ENCODE assay signal across 27 cellular contexts in the genomic region with DNA sequence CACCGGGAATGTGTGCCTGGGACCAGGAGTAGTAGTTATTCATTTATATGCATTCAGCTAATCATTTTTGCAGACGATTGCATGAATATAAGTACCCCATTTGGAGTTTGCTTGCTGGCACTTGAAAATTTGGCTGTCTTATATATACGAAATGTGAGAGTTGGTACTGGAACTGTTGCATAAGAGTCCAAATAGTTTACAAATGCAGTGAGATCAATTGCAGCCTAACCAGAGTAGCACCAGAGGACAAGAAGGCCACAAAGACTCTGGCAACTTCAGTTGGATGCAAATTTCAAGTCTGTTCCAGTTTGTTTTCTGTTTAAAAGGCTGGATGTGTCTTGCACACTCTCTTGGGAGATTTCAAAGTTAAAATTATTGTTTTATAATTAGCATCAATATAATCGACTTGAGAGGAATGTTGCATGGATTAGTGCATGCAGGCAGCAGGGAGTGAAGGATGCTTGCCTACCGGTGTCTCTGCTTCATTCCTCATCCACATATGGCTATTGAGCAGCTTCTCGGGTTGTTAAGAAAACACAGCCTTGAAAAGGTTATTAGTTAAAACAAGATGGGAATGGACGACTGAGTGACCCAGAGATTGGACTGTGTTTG.
"Had no signal": no experiment of that assay in that cellular context is flagged by ENCODE, and none has a peak within 500 bp of the region (broad histone marks: within the 10 kb centered on the region; RNA-seq: fewer than 3 reads in every experiment).

No MANE protein-coding gene starts in this region.

- H3K36me3 Mint-ChIP-seq: activated CD8-positive, alpha-beta memory T cell treated with anti-CD3 and anti-CD28 coated beads, Interleukin-2, amount 10 ng/mL, durations not matched to agents 7 days and 5 days; activated naive CD4-positive, alpha-beta T cell treated with anti-CD3 and anti-CD28 coated beads, Interleukin-2, amount 50 U/mL, for 24 hours; natural killer cell treated with Interleukin-12 subunit alpha and Interleukin-12 subunit beta and Interleukin-15 and Interleukin-18, amount 100 ng/mL, for 72 hours had no signal

- H3K27ac Mint-ChIP-seq: activated B cell treated with CpG ODN at 0.5 μM for 24 hours; activated CD8-positive, alpha-beta memory T cell treated with anti-CD3 and anti-CD28 coated beads, Interleukin-2, amount 10 ng/mL, durations not matched to agents 7 days and 5 days; activated CD8-positive, alpha-beta T cell treated with anti-CD3 and anti-CD28 coated beads, Interleukin-2, amount 10 ng/mL, durations not matched to agents 7 days and 5 days; activated naive CD4-positive, alpha-beta T cell treated with anti-CD3 and anti-CD28 coated beads, Interleukin-2, amount 50 U/mL, for 24 hours; activated naive CD8-positive, alpha-beta T cell treated with anti-CD3 and anti-CD28 coated beads, Interleukin-2, amount 50 U/mL, for 24 hours; activated T-helper 2 cell treated with anti-CD3 and anti-CD28 coated beads, Interferon-gamma antibody, Interleukin-2, Interleukin-4, amounts not matched to agents 10 μg/mL and 5 μg/mL and 100 μg/mL, durations not matched to agents 14 hours and 24 hours and 36 hours; dendritic cell treated with granulocyte-macrophage colony-stimulating factor and Interleukin-4, amounts not matched to agents 40 ng/mL and 50 ng/mL, for 4 days; endodermal cell; natural killer cell treated with Interleukin-12 subunit alpha and Interleukin-12 subunit beta and Interleukin-15 and Interleukin-18, amount 100 ng/mL, for 72 hours; T-helper 2 cell treated with Interferon-gamma antibody and Interleukin-4, amounts not matched to agents 5 μg/mL and 100 μg/mL, for 36 hours had no signal

- FAIRE-seq: bronchial epithelial cell had no signal

- ATAC-seq: activated CD8-positive, alpha-beta memory T cell treated with anti-CD3 and anti-CD28 coated beads, Interleukin-2, amount 10 ng/mL, durations not matched to agents 7 days and 5 days; activated CD8-positive, alpha-beta T cell treated with anti-CD3 and anti-CD28 coated beads, Interleukin-2, amount 10 ng/mL, durations not matched to agents 7 days and 5 days; activated naive CD8-positive, alpha-beta T cell treated with anti-CD3 and anti-CD28 coated beads, Interleukin-2, amount 50 U/mL, for 24 hours; mucosa of descending colon; natural killer cell treated with Interleukin-12 subunit alpha and Interleukin-12 subunit beta and Interleukin-15 and Interleukin-18, amount 100 ng/mL, for 72 hours; right cardiac atrium had no signal

- H3K27ac ChIP-seq: esophagus muscularis mucosa, left ventricle myocardium inferior, thoracic aorta, upper lobe of left lung, vagina had no signal

- DNase-seq: activated B cell treated with CpG ODN at 0.5 μM for 24 hours; activated CD8-positive, alpha-beta memory T cell treated with anti-CD3 and anti-CD28 coated beads, Interleukin-2, amount 10 ng/mL, durations not matched to agents 7 days and 5 days; activated CD8-positive, alpha-beta T cell treated with anti-CD3 and anti-CD28 coated beads, Interleukin-2, amount 10 ng/mL, durations not matched to agents 7 days and 5 days; activated naive CD8-positive, alpha-beta T cell treated with anti-CD3 and anti-CD28 coated beads, Interleukin-2, amount 50 U/mL, for 24 hours; activated T-cell treated with anti-CD3 and anti-CD28 coated beads, Interleukin-2, amount 50 U/mL, for 48 hours; endodermal cell; head of caudate nucleus; hypothalamus; kidney glomerular epithelial cell; left ventricle myocardium inferior; mucosa of descending colon; posterior cingulate gyrus; right cardiac atrium; stimulated activated CD4-positive, alpha-beta T cell treated with anti-CD3 and anti-CD28 coated beads, Interleukin-2, amount 100 ng/mL, for 48 hours; stimulated activated naive CD4-positive, alpha-beta T cell treated with Interleukin-2 at 50 U/mL for 16 hours; T-helper 1 cell; upper lobe of left lung had no signal

- H3K4me3 ChIP-seq: esophagus muscularis mucosa, left ventricle myocardium inferior, mucosa of descending colon, thoracic aorta, upper lobe of left lung, vagina had no signal

- H3K9me3 ChIP-seq: esophagus muscularis mucosa, left ventricle myocardium inferior, mucosa of descending colon, thoracic aorta, upper lobe of left lung, vagina had no signal

- H3K9me3 Mint-ChIP-seq: activated B cell treated with CpG ODN at 0.5 μM for 24 hours; activated naive CD8-positive, alpha-beta T cell treated with anti-CD3 and anti-CD28 coated beads, Interleukin-2, amount 50 U/mL, for 24 hours; activated T-helper 2 cell treated with anti-CD3 and anti-CD28 coated beads, Interferon-gamma antibody, Interleukin-2, Interleukin-4, amounts not matched to agents 10 μg/mL and 5 μg/mL and 100 μg/mL, durations not matched to agents 14 hours and 24 hours and 36 hours; dendritic cell treated with granulocyte-macrophage colony-stimulating factor and Interleukin-4, amounts not matched to agents 40 ng/mL and 50 ng/mL, for 4 days; endodermal cell; T-helper 2 cell treated with Interferon-gamma antibody and Interleukin-4, amounts not matched to agents 5 μg/mL and 100 μg/mL, for 36 hours had no signal

- H3K27me3 ChIP-seq: esophagus muscularis mucosa, upper lobe of left lung, vagina had no signal

- H3K4me3 Mint-ChIP-seq: activated B cell treated with CpG ODN at 0.5 μM for 24 hours; activated CD8-positive, alpha-beta memory T cell treated with anti-CD3 and anti-CD28 coated beads, Interleukin-2, amount 10 ng/mL, durations not matched to agents 7 days and 5 days; activated CD8-positive, alpha-beta T cell treated with anti-CD3 and anti-CD28 coated beads, Interleukin-2, amount 10 ng/mL, durations not matched to agents 7 days and 5 days; activated naive CD4-positive, alpha-beta T cell treated with anti-CD3 and anti-CD28 coated beads, Interleukin-2, amount 50 U/mL, for 24 hours; activated naive CD8-positive, alpha-beta T cell treated with anti-CD3 and anti-CD28 coated beads, Interleukin-2, amount 50 U/mL, for 24 hours; central memory CD8-positive, alpha-beta T cell; dendritic cell treated with granulocyte-macrophage colony-stimulating factor and Interleukin-4, amounts not matched to agents 40 ng/mL and 50 ng/mL, for 4 days; endodermal cell; natural killer cell treated with Interleukin-12 subunit alpha and Interleukin-12 subunit beta and Interleukin-15 and Interleukin-18, amount 100 ng/mL, for 72 hours; T-helper 2 cell treated with Interferon-gamma antibody and Interleukin-4, amounts not matched to agents 5 μg/mL and 100 μg/mL, for 36 hours had no signal

- H3K4me1 Mint-ChIP-seq: activated B cell treated with CpG ODN at 0.5 μM for 24 hours; activated CD8-positive, alpha-beta memory T cell treated with anti-CD3 and anti-CD28 coated beads, Interleukin-2, amount 10 ng/mL, durations not matched to agents 7 days and 5 days; activated naive CD4-positive, alpha-beta T cell treated with anti-CD3 and anti-CD28 coated beads, Interleukin-2, amount 50 U/mL, for 24 hours; activated naive CD8-positive, alpha-beta T cell treated with anti-CD3 and anti-CD28 coated beads, Interleukin-2, amount 50 U/mL, for 24 hours; central memory CD8-positive, alpha-beta T cell had no signal

- H3K27me3 Mint-ChIP-seq: activated B cell treated with CpG ODN at 0.5 μM for 24 hours; activated CD8-positive, alpha-beta memory T cell treated with anti-CD3 and anti-CD28 coated beads, Interleukin-2, amount 10 ng/mL, durations not matched to agents 7 days and 5 days; activated naive CD8-positive, alpha-beta T cell treated with anti-CD3 and anti-CD28 coated beads, Interleukin-2, amount 50 U/mL, for 24 hours; central memory CD8-positive, alpha-beta T cell; dendritic cell treated with granulocyte-macrophage colony-stimulating factor and Interleukin-4, amounts not matched to agents 40 ng/mL and 50 ng/mL, for 4 days had no signal

- H3K36me3 ChIP-seq: esophagus muscularis mucosa, left ventricle myocardium inferior, thoracic aorta, upper lobe of left lung, vagina had no signal
